In genomic region chr17:56629450-56630187, GRCh38 we compare ENCODE assay signal across 8 cellular contexts. TPM values are rescaled to one million over a fixed set of nuclear protein-coding genes. Genes with fewer than 3 reads are reported as not detected.
DNase-seq lines count a peak whose midpoint lies in the region; ATAC-seq and TF ChIP-seq lines count a peak whose summit lies in the region.

No MANE protein-coding gene starts in this region.

- ATAC-seq in WTC11 (peak; percentile 99), GM21447 (IDR thresholded peaks at IDR 0.05; ENCODE audit: unreplicated experiment) (no peak)

- CTCF ChIA-PET in WTC11 (lab: Charles Lee), result interaction anchor here (0.6 to 2.5 kb wide), 15 partner anchors 9 to 690 kb away, joined by 3 to 21 read pairs (median 5); partner anchors contain the start of gene NOG
- CTCF ChIA-PET in GM10248 (lab: Yijun Ruan, JAX), result interaction anchor here (0.7 to 1.7 kb wide), 4 partner anchors 11 to 152 kb away, joined by 3 to 5 read pairs (median 3); no protein-coding TSS in a partner anchor

- no peak overlapping the region for H3K27ac Mint-ChIP-seq in WTC11

- no peaks in the 10 kb centered on the region for H3K36me3 Mint-ChIP-seq in WTC11

- DNase-seq in DMS 273 (lab: John Stamatoyannopoulos, UW; ENCODE audit: unreplicated experiment), result peak; percentile 77
- DNase-seq in HPDE6-E6E7 (ENCODE audit: extremely low spot score), result peak; percentile 12
- DNase-seq in WTC11 (ENCODE audit: low spot score), result peak; percentile 62
- peak; percentile 5 to 8 for DNase-seq in lung microvascular endothelial cell (ENCODE audit: low read depth in 2 of 2)
- no peak for DNase-seq in GM10248 (ENCODE audit: extremely low spot score)
- no peak for DNase-seq in central memory CD4-positive, alpha-beta T cell
- DNase-seq in activated naive CD4-positive, alpha-beta T cell treated with Interleukin-2 at 50 U/mL for 16 hours, result no peak

- POLR2A ChIA-PET in WTC11 (lab: Charles Lee) (no interaction called here), GM10248 (lab: Yijun Ruan, JAX) (no interaction called here)

- no peak overlapping the region for H3K4me3 Mint-ChIP-seq in WTC11

- TF ChIP-seq CTCF in WTC11 (IDR thresholded peaks at IDR 0.05), result no peak
- TF ChIP-seq CTCF in GM10248 (IDR thresholded peaks at IDR 0.05; ENCODE audit: control extremely low read depth, extremely low read depth, low read depth, missing control alignments), result no peak

- no peaks in the 10 kb centered on the region; the same call in 1 of the 2 replicates for H3K27me3 Mint-ChIP-seq in WTC11 (ENCODE audit: low read depth)

- H3K9me3 Mint-ChIP-seq in WTC11, result no peaks in the 10 kb centered on the region

- peaks cover 12% of the 10 kb centered on the region for H3K4me1 Mint-ChIP-seq in WTC11

TF ChIP-seq in WTC11, 78 proteins besides CTCF, POLR2A, EP300 and RAD21:
- TF ChIP-seq KAT7 (CRISPR knock-in tag; IDR thresholded peaks at IDR 0.05; ENCODE audit: borderline replicate concordance), result no peak
TF ChIP-seq in WTC11: peak in this region for 0.

RNA-seq across cellular contexts. Expression of gene NOG, which starts 36.1 kb away (rescaled TPM):
- total RNA-seq in WTC11 (2021) (0.89 to 1.2 TPM (median 1.1 TPM) in 3 replicates), lung microvascular endothelial cell (0.65 and 1.8 TPM in 2 replicates)

Comparison
In these comparisons a context has a peak if more than half of its experiments do, and no peak if none do; other contexts are left out.
1. DNase-seq: peak in DMS 273 (single experiment), HPDE6-E6E7 (single experiment), WTC11 (single experiment) and lung microvascular endothelial cell (2 of 2); none in GM10248 (single experiment), central memory CD4-positive, alpha-beta T cell (single experiment) and activated naive CD4-positive, alpha-beta T cell treated with Interleukin-2 at 50 U/mL for 16 hours (single experiment).